Comparison of ENCODE assay signal across 11 cellular contexts in the genomic region with DNA sequence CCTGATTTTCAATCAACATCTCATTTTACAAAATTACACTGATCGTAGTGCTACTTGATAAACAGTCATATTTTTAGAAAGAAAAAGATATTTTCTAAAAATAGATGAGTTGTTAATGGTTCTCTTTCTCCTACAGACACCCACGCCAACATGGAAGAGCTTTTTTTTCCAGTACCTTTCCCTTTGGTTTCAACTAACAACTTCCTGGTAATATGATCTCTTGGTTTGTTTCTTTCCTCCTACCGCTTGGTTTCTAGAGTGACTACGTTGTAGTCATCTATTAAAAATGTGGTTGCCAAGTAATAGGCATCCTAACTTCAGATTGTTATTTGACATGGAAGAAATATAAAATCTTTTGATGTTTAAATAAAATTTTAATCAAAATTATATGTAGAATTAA.
DNase-seq lines count a peak whose midpoint lies in the region; ATAC-seq and TF ChIP-seq lines count a peak whose summit lies in the region.
"Had no signal": no experiment of that assay in that cellular context is flagged by ENCODE, and none has a peak within 500 bp of the region (broad histone marks: within the 10 kb centered on the region; RNA-seq: fewer than 3 reads in every experiment).

No MANE protein-coding gene starts in this region.

- CTCF ChIA-PET in PC-9 (lab: Charles Lee) = no interaction called here

- H3K36me3 ChIP-seq in GM23248 (ENCODE audit: low read depth) (no peaks in the 10 kb centered on the region), PC-9 (ENCODE audit: low read depth) (no peaks in the 10 kb centered on the region), gastrocnemius medialis (no peaks in the 10 kb centered on the region)
- H3K36me3 ChIP-seq: cardiac muscle cell had no signal

- in situ Hi-C loops in GM23248 (cut with MboI) = no loop called here
- in situ Hi-C loops in gastrocnemius medialis (cut with MboI; ENCODE audit: low sequenced_read_pairs in 4 of 4) = loop anchor here in 1 of 4 donors (10.0 kb wide), 1 partner anchor 164 kb away; no protein-coding TSS in a partner anchor

- H3K9ac ChIP-seq in GM23248 = peak overlapping the region; percentile 34
- H3K9ac ChIP-seq: parathyroid adenoma had no signal

- no peaks in the 10 kb centered on the region for H3K9me2 ChIP-seq in GM23248 (ENCODE audit: insufficient read depth)
- no peaks in the 10 kb centered on the region for H3K9me2 ChIP-seq in PC-9 (ENCODE audit: insufficient read depth)

- no peaks in the 10 kb centered on the region for H3K79me2 ChIP-seq in GM23248 (ENCODE audit: insufficient read depth)
- no peaks in the 10 kb centered on the region for H3K79me2 ChIP-seq in PC-9 (ENCODE audit: low read depth)
- H3K79me2 ChIP-seq: parathyroid adenoma had no signal

- peaks cover 6% of the 10 kb centered on the region; the same call in 1 of the 2 replicates for H3F3A ChIP-seq in GM23248 (ENCODE audit: insufficient read depth)
- peaks cover 7% of the 10 kb centered on the region; the same call in 1 of the 2 replicates for H3F3A ChIP-seq in PC-9 (ENCODE audit: insufficient read depth, low read depth)

- DNase-seq in GM23248 (peak; percentile 76), PC-9 (peak in 1 of 2 experiments; percentile 79), fibroblast of gingiva (ENCODE audit: low read depth) (peak; percentile 39), gastrocnemius medialis (no peak)
- DNase-seq: NCI-H1092 had no signal

- H3K27me3 ChIP-seq in GM23248 (replicated peaks; ENCODE audit: insufficient read depth) = no peaks in the 10 kb centered on the region
- H3K27me3 ChIP-seq in PC-9 (ENCODE audit: insufficient read depth, low read depth) = no peaks in the 10 kb centered on the region
- H3K27me3 ChIP-seq in gastrocnemius medialis = no peaks in the 10 kb centered on the region
- H3K27me3 ChIP-seq: cardiac muscle cell had no signal

- intact Hi-C loops in PC-9 (cut with micrococcal nuclease; ENCODE audit: unreplicated experiment) (loop anchor here (2.0 to 5.0 kb wide), 2 partner anchors 74 to 164 kb away; no protein-coding TSS in a partner anchor), gastrocnemius medialis (cut with DNase I; ENCODE audit: low total_unique reads) (no loop called here)

- WGBS in GM23248 (ENCODE audit: low coverage in 1 of 2, low lambda C conversion rate in 2 of 2, missing lambda C conversion rate in 2 of 2), 2 experiments = 31 to 32% methylated on average over 4 of the region's 4 CpGs

- H3K4me2 ChIP-seq in GM23248 (ENCODE audit: unreplicated experiment) = peak overlapping the region; percentile 24
- H3K4me2 ChIP-seq in PC-9 = peak overlapping the region; percentile 35

- no peaks in the 10 kb centered on the region for H4K20me1 ChIP-seq in GM23248 (ENCODE audit: insufficient read depth)
- H4K20me1 ChIP-seq in PC-9 (ENCODE audit: insufficient read depth) = no peaks in the 10 kb centered on the region

- H3K27ac ChIP-seq in GM23248 (peak overlapping the region; percentile 47), PC-9 (peak overlapping the region; percentile 31), gastrocnemius medialis (peak overlapping the region in 1 of 4 donors; percentile 0)
- H3K27ac ChIP-seq: cardiac muscle cell, parathyroid adenoma had no signal

- ATAC-seq in gastrocnemius medialis (peak; percentile 60), GM19324 (IDR thresholded peaks at IDR 0.05; ENCODE audit: low FRiP score, unreplicated experiment) (no peak), GM18517 (IDR thresholded peaks at IDR 0.05; ENCODE audit: unreplicated experiment) (no peak), GM21786 (IDR thresholded peaks at IDR 0.05; ENCODE audit: unreplicated experiment) (no peak)
- ATAC-seq: Right ventricle myocardium inferior had no signal

- TF ChIP-seq CTCF in PC-9 (conservative IDR thresholded peaks at IDR 0.05) = no peak
- TF ChIP-seq CTCF in gastrocnemius medialis (IDR thresholded peaks at IDR 0.05 in 4 of 5, conservative IDR thresholded peaks at IDR 0.05 in 1 of 5) = no peak

- H3K4me1 ChIP-seq in GM23248 (ENCODE audit: insufficient read depth) (0 out of 2 replicates have a peak, but pooled peaks cover 4% of the 10 kb centered on the region), PC-9 (replicated peaks; ENCODE audit: insufficient read depth) (peaks cover 8% of the 10 kb centered on the region; the same call in 1 of the 2 replicates), gastrocnemius medialis (peaks cover 7% of the 10 kb centered on the region in 2 donors)
- H3K4me1 ChIP-seq: parathyroid adenoma had no signal

- H3K9me3 ChIP-seq in GM23248 (ENCODE audit: low read depth) = no peaks in the 10 kb centered on the region
- H3K9me3 ChIP-seq in PC-9 (ENCODE audit: insufficient read depth, low read depth) = no peaks in the 10 kb centered on the region; the same call in none of the 2 replicates
- H3K9me3 ChIP-seq in gastrocnemius medialis = no peaks in the 10 kb centered on the region

- peak overlapping the region; percentile 37; the same call in 1 of the 2 replicates for H3K4me3 ChIP-seq in GM23248
- H3K4me3 ChIP-seq in PC-9 = no peak overlapping the region
- H3K4me3 ChIP-seq in gastrocnemius medialis = no peak overlapping the region
- H3K4me3 ChIP-seq: cardiac muscle cell had no signal

- POLR2A ChIA-PET in PC-9 (lab: Charles Lee; ENCODE audit: unreplicated experiment) = interaction anchor here (0.6 to 0.8 kb wide), 3 partner anchors 13 to 368 kb away, joined by 5 to 7 read pairs (median 6); no protein-coding TSS in a partner anchor

- no TSS peak for BruUV-seq in PC-9 (replicated peaks; lab: Mats Ljungman, UMichigan)

- no peak for TF ChIP-seq POLR2A in gastrocnemius medialis (IDR thresholded peaks at IDR 0.05)

- H2AFZ ChIP-seq in GM23248 (peak overlapping the region; percentile 35), PC-9 (no peak overlapping the region)
- H2AFZ ChIP-seq: parathyroid adenoma had no signal

Comparison
In these comparisons a context has a peak if more than half of its experiments do, and no peak if none do; other contexts are left out.
1. DNase-seq: peak in GM23248 (single experiment) and fibroblast of gingiva (single experiment); none in gastrocnemius medialis (0 of 2).
2. ATAC-seq: peak in gastrocnemius medialis (2 of 2); none in GM19324 (single experiment), GM18517 (single experiment) and GM21786 (single experiment).